ENCODE assay signal across 10 cellular contexts in the genomic region with DNA sequence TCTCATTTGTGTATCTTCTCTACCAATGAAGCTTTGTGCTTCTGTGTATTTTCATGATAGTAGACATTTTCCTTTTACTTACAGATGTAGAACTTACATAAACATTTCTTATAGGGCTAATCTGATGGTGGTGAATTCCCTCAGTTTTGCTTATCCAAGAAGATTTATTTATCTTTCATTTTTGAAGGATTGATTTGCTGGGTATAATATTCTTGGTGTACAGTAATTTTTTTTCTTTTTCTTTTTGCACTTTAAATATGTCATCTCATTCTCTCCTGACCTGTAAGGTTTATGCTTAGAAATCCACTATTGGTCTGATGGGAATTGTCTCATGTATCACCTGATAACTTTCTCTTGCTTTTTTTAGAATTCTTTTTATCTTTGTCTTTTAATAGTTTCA.
"Had no signal": no experiment of that assay in that cellular context is flagged by ENCODE, and none has a peak within 500 bp of the region (broad histone marks: within the 10 kb centered on the region; RNA-seq: fewer than 3 reads in every experiment).

No MANE protein-coding gene starts in this region.

- H3K4me1 ChIP-seq: HAP-1 had no signal

- DNase-seq: GM23248, GOT3, H7, H9, HCEC 1CT, HFFc6 had no signal

- H3K36me3 ChIP-seq: HAP-1 had no signal

- H3K27ac ChIP-seq: GM23248 had no signal

- H3K9me3 ChIP-seq: HAP-1 had no signal

- FAIRE-seq: H1, H54 had no signal

- H3K4me3 ChIP-seq: GM23248, GM23338, HAP-1 had no signal
